Comparison of ENCODE assay signal across 26 cellular contexts in genomic region chr13:54394908-54395307, GRCh38.
DNase-seq lines count a peak whose midpoint lies in the region; ATAC-seq, FAIRE-seq and TF ChIP-seq lines count a peak whose summit lies in the region.
"Had no signal": no experiment of that assay in that cellular context is flagged by ENCODE, and none has a peak within 500 bp of the region (broad histone marks: within the 10 kb centered on the region; RNA-seq: fewer than 3 reads in every experiment).

No MANE protein-coding gene starts in this region.

- H3K9ac ChIP-seq in OCI-LY3 (ENCODE audit: low read length), result no peak overlapping the region
- H3K9ac ChIP-seq: BLaER1 had no signal

- H3K9me3 ChIP-seq in HEK293 (ENCODE audit: control insufficient read depth, insufficient read depth, low read depth, low read length), result no peaks in the 10 kb centered on the region
- no peaks in the 10 kb centered on the region for H3K9me3 ChIP-seq in OCI-LY3 (ENCODE audit: insufficient read depth, low read length)
- no peaks in the 10 kb centered on the region for H3K9me3 ChIP-seq in hepatocyte (ENCODE audit: low read depth)
- no peaks in the 10 kb centered on the region for H3K9me3 ChIP-seq in small intestine (ENCODE audit: control insufficient read depth, low read depth)
- H3K9me3 ChIP-seq in right atrium auricular region, result no peaks in the 10 kb centered on the region
- H3K9me3 ChIP-seq: BE2C, BLaER1 had no signal

- H3K36me3 ChIP-seq in HEK293 (ENCODE audit: control insufficient read depth in 2 of 2, insufficient read depth in 1 of 2, low read length in 2 of 2), result no peaks in the 10 kb centered on the region
- H3K36me3 ChIP-seq in OCI-LY3 (replicated peaks; ENCODE audit: low read depth, low read length), result no peaks in the 10 kb centered on the region
- no peaks in the 10 kb centered on the region for H3K36me3 ChIP-seq in hepatocyte (replicated peaks; ENCODE audit: insufficient read depth, low read depth)
- H3K36me3 ChIP-seq in small intestine (ENCODE audit: control insufficient read depth in 2 of 2, insufficient read depth in 2 of 2, low read length in 2 of 2), result no peaks in the 10 kb centered on the region
- H3K36me3 ChIP-seq in right atrium auricular region, result no peaks in the 10 kb centered on the region
- H3K36me3 ChIP-seq: BE2C, BLaER1 had no signal

- WGBS in hepatocyte (ENCODE audit: low lambda C conversion rate, missing lambda C conversion rate), result 64% methylated on average over 6 of the region's 6 CpGs
- 10 to 58% (median 30%) methylated on average over 6 of the region's 6 CpGs for WGBS in small intestine, 3 donors

- H3K27me3 ChIP-seq in OCI-LY3 (ENCODE audit: low read depth, low read length) (no peaks in the 10 kb centered on the region), hepatocyte (no peaks in the 10 kb centered on the region), small intestine (ENCODE audit: control insufficient read depth in 2 of 2, insufficient read depth in 2 of 2, low read length in 2 of 2) (no peaks in the 10 kb centered on the region), right atrium auricular region (no peaks in the 10 kb centered on the region)
- H3K27me3 ChIP-seq: BE2C, BLaER1 had no signal

- no peak overlapping the region for H3K27ac ChIP-seq in HEK293 (ENCODE audit: extremely low read depth, low read depth, low read length)
- H3K27ac ChIP-seq in OCI-LY3 (ENCODE audit: low read length), result no peak overlapping the region
- no peak overlapping the region for H3K27ac ChIP-seq in hepatocyte
- no peak overlapping the region for H3K27ac ChIP-seq in small intestine (ENCODE audit: low read depth in 1 of 2, low read length in 1 of 2)
- no peak overlapping the region for H3K27ac ChIP-seq in right atrium auricular region
- H3K27ac ChIP-seq: BLaER1 had no signal

- H2AFZ ChIP-seq in OCI-LY3 (ENCODE audit: low read depth, low read length), result 0 out of 2 replicates have a peak overlapping the region, but pooled peaks have one; percentile 18
- no peak overlapping the region for H2AFZ ChIP-seq in hepatocyte

- no peak for ATAC-seq in Right ventricle myocardium superior (ENCODE audit: poor library complexity)
- ATAC-seq: GM12878 had no signal

- no peaks in the 10 kb centered on the region for H4K20me1 ChIP-seq in OCI-LY3 (ENCODE audit: insufficient read depth, low read length)
- H4K20me1 ChIP-seq in hepatocyte (ENCODE audit: insufficient read depth, poor library complexity, severe bottlenecking), result no peaks in the 10 kb centered on the region
- H4K20me1 ChIP-seq: BLaER1 had no signal

- intact Hi-C loops in Right ventricle myocardium superior (cut with DNase I), result no loop called here

- no peaks in the 10 kb centered on the region for H3K4me1 ChIP-seq in HEK293 (ENCODE audit: control insufficient read depth, insufficient read depth, low read length)
- H3K4me1 ChIP-seq in OCI-LY3 (ENCODE audit: low read length), result no peaks in the 10 kb centered on the region
- no peaks in the 10 kb centered on the region for H3K4me1 ChIP-seq in hepatocyte (ENCODE audit: insufficient read depth)
- no peaks in the 10 kb centered on the region for H3K4me1 ChIP-seq in small intestine (ENCODE audit: control insufficient read depth in 2 of 2, insufficient read depth in 1 of 2, low read depth in 1 of 2, low read length in 1 of 2)
- H3K4me1 ChIP-seq in right atrium auricular region, result no peaks in the 10 kb centered on the region
- H3K4me1 ChIP-seq: BE2C, BLaER1 had no signal

- DNase-seq in hepatocyte (ENCODE audit: low spot score) (no peak), small intestine (peak; percentile 1), right atrium auricular region (ENCODE audit: low spot score) (no peak), NCI-H1417 treated with DMSO at 0.1 percent for 48 hours (lab: John Stamatoyannopoulos, UW) (no peak), Right ventricle myocardium superior (no peak)
- DNase-seq: 8988T; ACHN; BE2C; C1 segment of cervical spinal cord; CD4-positive, alpha-beta memory T cell; CD4-positive, CD25-positive, alpha-beta regulatory T cell; CD8-positive, alpha-beta memory T cell; COR-L47; DMS 273 treated with DMSO at 0.1 percent for 48 hours; DMS153; DMS79; DND-41; EL; GDM1 had no signal

- POLR2A ChIA-PET in HEK293 (lab: Yijun Ruan, JAX), result no interaction called here

- CTCF ChIA-PET in HEK293 (lab: Yijun Ruan, JAX), result no interaction called here

- no peaks in the 10 kb centered on the region for H3K9me2 ChIP-seq in hepatocyte (replicated peaks; ENCODE audit: insufficient read depth)

- no peak for FAIRE-seq in small intestine (lab: Jason Lieb, UNC)
- FAIRE-seq: A204.1, GM12878, GM12892, GM18507 had no signal

- TF ChIP-seq CTCF in HEK293 (tag by site-specific recombination; IDR thresholded peaks at IDR 0.05) (no peak), OCI-LY3 (IDR thresholded peaks at IDR 0.05; ENCODE audit: low read depth, low read length) (no peak), hepatocyte (IDR thresholded peaks at IDR 0.05; ENCODE audit: poor library complexity) (no peak), right atrium auricular region (IDR thresholded peaks at IDR 0.05) (no peak)

- H3K79me2 ChIP-seq in OCI-LY3 (ENCODE audit: low read length), result no peaks in the 10 kb centered on the region
- no peaks in the 10 kb centered on the region for H3K79me2 ChIP-seq in hepatocyte

- H3K4me2 ChIP-seq in OCI-LY3 (ENCODE audit: low read length) (no peak overlapping the region), hepatocyte (peak overlapping the region; percentile 10)
- H3K4me2 ChIP-seq: BLaER1 had no signal

- no peak overlapping the region for H3K4me3 ChIP-seq in HEK293 (ENCODE audit: low read depth, low read length)
- no peak overlapping the region for H3K4me3 ChIP-seq in OCI-LY3 (ENCODE audit: low read length)
- no peak overlapping the region for H3K4me3 ChIP-seq in hepatocyte
- H3K4me3 ChIP-seq in small intestine (ENCODE audit: low read depth in 1 of 2, low read length in 2 of 2), result no peak overlapping the region
- no peak overlapping the region for H3K4me3 ChIP-seq in right atrium auricular region
- H3K4me3 ChIP-seq: BLaER1, GM12878 had no signal

TF ChIP-seq in HEK293, 187 proteins besides CTCF, POLR2A, EP300 and RAD21:
- TF ChIP-seq ZNF555 (tag by site-specific recombination; conservative IDR thresholded peaks at IDR 0.05) (no peak), ZNF37A (tag by site-specific recombination; IDR thresholded peaks at IDR 0.05) (no peak), TCF7L2 (IDR thresholded peaks at IDR 0.05; ENCODE audit: borderline replicate concordance, low read depth, low read length) (peak; percentile 51; the same call in 1 of the 2 replicates), ZNF544 (tag by site-specific recombination; IDR thresholded peaks at IDR 0.05) (no peak), ZBTB6 (tag by site-specific recombination; IDR thresholded peaks at IDR 0.05) (no peak)
